Comparison of ENCODE assay signal across 1 cellular context in genomic region chr2:120686511-120687168, GRCh38.
TF ChIP-seq lines count a peak whose summit lies in the region.

No MANE protein-coding gene starts in this region.

TF ChIP-seq in IMR-90, 13 proteins besides CTCF, POLR2A, EP300 and RAD21 (continued from another document):
- TF ChIP-seq ELK1 (IDR thresholded peaks at IDR 0.05; ENCODE audit: borderline replicate concordance, low read depth, low read length): no peak
